ENCODE assay signal across 14 cellular contexts in the genomic region with DNA sequence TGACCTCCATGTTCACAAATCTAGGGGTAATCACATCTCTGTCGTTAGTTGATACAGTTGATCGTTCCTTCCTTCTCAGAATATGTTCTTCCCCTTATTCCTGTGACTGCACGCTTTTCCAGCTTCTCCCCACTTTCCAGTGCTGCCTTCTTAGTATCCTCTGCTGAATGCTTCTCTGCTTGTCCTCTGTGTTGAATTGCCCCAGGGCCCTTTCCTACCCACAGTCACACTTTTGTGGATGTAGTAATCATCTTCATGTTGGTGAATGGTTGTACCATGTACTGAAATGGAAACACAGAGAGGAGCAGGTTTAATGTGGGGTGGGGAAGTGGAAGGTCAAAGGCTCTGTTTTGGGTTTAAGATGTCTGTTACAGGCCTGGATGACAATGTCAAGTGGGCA.
"Had no signal": no experiment of that assay in that cellular context is flagged by ENCODE, and none has a peak within 500 bp of the region (broad histone marks: within the 10 kb centered on the region; RNA-seq: fewer than 3 reads in every experiment).

No MANE protein-coding gene starts in this region.

- H3K27ac Mint-ChIP-seq: activated B cell treated with CpG ODN at 0.5 μM for 24 hours; activated CD8-positive, alpha-beta T cell treated with anti-CD3 and anti-CD28 coated beads, Interleukin-2, amount 10 ng/mL, durations not matched to agents 7 days and 5 days; activated naive CD4-positive, alpha-beta T cell treated with anti-CD3 and anti-CD28 coated beads for 36 hours; naive thymus-derived CD8-positive, alpha-beta T cell had no signal

- H3K4me1 Mint-ChIP-seq: central memory CD8-positive, alpha-beta T cell had no signal

- H3K27me3 Mint-ChIP-seq: activated B cell treated with CpG ODN at 0.5 μM for 24 hours; central memory CD8-positive, alpha-beta T cell had no signal

- H3K9me3 ChIP-seq: colonic mucosa, prostate gland had no signal

- H3K4me3 Mint-ChIP-seq: activated B cell treated with CpG ODN at 0.5 μM for 24 hours; activated CD8-positive, alpha-beta T cell treated with anti-CD3 and anti-CD28 coated beads, Interleukin-2, amount 10 ng/mL, durations not matched to agents 7 days and 5 days; activated naive CD4-positive, alpha-beta T cell treated with anti-CD3 and anti-CD28 coated beads for 36 hours; activated T-cell treated with anti-CD3 and anti-CD28 coated beads, Interleukin-2, amount 50 U/mL, for 4 hours; central memory CD8-positive, alpha-beta T cell; naive thymus-derived CD8-positive, alpha-beta T cell had no signal

- ATAC-seq: activated CD8-positive, alpha-beta T cell treated with anti-CD3 and anti-CD28 coated beads, Interleukin-2, amount 10 ng/mL, durations not matched to agents 7 days and 5 days; activated T-cell treated with anti-CD3 and anti-CD28 coated beads, Interleukin-2, amount 50 U/mL, for 4 hours; naive thymus-derived CD8-positive, alpha-beta T cell; right cardiac atrium had no signal

- H3K27me3 ChIP-seq: colonic mucosa, esophagus muscularis mucosa, stomach had no signal

- H3K4me3 ChIP-seq: colonic mucosa, esophagus muscularis mucosa, prostate gland, stomach had no signal

- H3K4me1 ChIP-seq: colonic mucosa, esophagus muscularis mucosa, prostate gland, stomach had no signal

- H3K27ac ChIP-seq: colonic mucosa, esophagus muscularis mucosa, prostate gland, stomach had no signal

- DNase-seq: activated B cell treated with CpG ODN at 0.5 μM for 24 hours; activated CD4-positive, alpha-beta T cell treated with anti-CD3 and anti-CD28 coated beads for 4 hours; activated CD8-positive, alpha-beta T cell treated with anti-CD3 and anti-CD28 coated beads, Interleukin-2, amount 10 ng/mL, durations not matched to agents 7 days and 5 days; activated naive CD4-positive, alpha-beta T cell treated with anti-CD3 and anti-CD28 coated beads for 36 hours; activated T-cell treated with anti-CD3 and anti-CD28 coated beads, Interleukin-2, amount 50 U/mL, for 4 hours; colonic mucosa; naive thymus-derived CD8-positive, alpha-beta T cell; right cardiac atrium; stomach; T-helper 1 cell; T-helper 9 cell had no signal

- H3K36me3 ChIP-seq: colonic mucosa, esophagus muscularis mucosa, prostate gland, stomach had no signal
